22 cellular contexts compared by ENCODE assay signal in the genomic region with DNA sequence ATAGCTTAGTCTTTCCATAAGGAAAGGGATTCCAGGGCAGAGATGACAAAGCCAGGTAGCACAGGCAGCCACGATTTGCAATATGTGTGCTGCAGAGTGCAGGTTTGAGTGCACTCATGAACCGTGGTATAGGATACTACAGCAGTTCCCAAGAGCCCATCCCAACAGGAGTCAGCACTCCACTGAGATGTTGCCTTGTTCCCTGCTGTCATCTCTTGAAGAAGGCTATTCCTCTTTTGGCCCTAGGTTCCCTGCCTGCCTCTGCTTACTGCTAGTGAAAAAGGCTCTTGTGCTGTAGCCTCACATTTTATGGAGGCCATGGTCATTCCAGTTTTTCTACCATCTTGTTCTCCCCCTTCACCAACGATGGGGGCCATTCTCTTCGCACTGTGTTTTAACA.
"Had no signal": no experiment of that assay in that cellular context is flagged by ENCODE, and none has a peak within 500 bp of the region (broad histone marks: within the 10 kb centered on the region; RNA-seq: fewer than 3 reads in every experiment).

No MANE protein-coding gene starts in this region.

- H3K4me3 ChIP-seq: adrenal gland, breast epithelium, esophagus muscularis mucosa, gastroesophageal sphincter, heart left ventricle, left lung, prostate gland, right atrium auricular region, tibial artery had no signal

- ATAC-seq: activated CD4-positive, alpha-beta T cell treated with anti-CD3 and anti-CD28 coated beads for 36 hours; gastroesophageal sphincter; heart left ventricle; left lung; stimulated activated naive CD8-positive, alpha-beta T cell treated with anti-CD3 and anti-CD28 coated beads, Interleukin-15, Interleukin-2, amounts not matched to agents 100 U/mL and 50 U/mL, for 24 hours had no signal

- H3K27ac Mint-ChIP-seq: activated CD4-positive, alpha-beta memory T cell treated with anti-CD3 and anti-CD28 coated beads for 36 hours; activated CD4-positive, alpha-beta T cell treated with anti-CD3 and anti-CD28 coated beads for 36 hours; mesothelial cell of epicardium; T-helper 2 cell treated with Interferon-gamma antibody and Interleukin-4, amounts not matched to agents 5 μg/mL and 100 μg/mL, for 36 hours had no signal

- H3K27ac ChIP-seq: adrenal gland, breast epithelium, esophagus muscularis mucosa, gastroesophageal sphincter, heart left ventricle, left lung, prostate gland, right atrium auricular region, tibial artery had no signal

- H3K9me3 ChIP-seq: adrenal gland, breast epithelium, esophagus muscularis mucosa, gastroesophageal sphincter, heart left ventricle, left lung, prostate gland, right atrium auricular region, tibial artery had no signal

- H3K9me3 Mint-ChIP-seq: activated CD4-positive, alpha-beta memory T cell treated with anti-CD3 and anti-CD28 coated beads for 36 hours; mesothelial cell of epicardium; T-helper 2 cell treated with Interferon-gamma antibody and Interleukin-4, amounts not matched to agents 5 μg/mL and 100 μg/mL, for 36 hours had no signal

- H3K27me3 Mint-ChIP-seq: activated CD4-positive, alpha-beta memory T cell treated with anti-CD3 and anti-CD28 coated beads for 36 hours; activated CD4-positive, alpha-beta T cell treated with anti-CD3 and anti-CD28 coated beads for 36 hours had no signal

- DNase-seq: activated CD4-positive, alpha-beta memory T cell treated with anti-CD3 and anti-CD28 coated beads for 36 hours; activated CD4-positive, alpha-beta T cell treated with anti-CD3 and anti-CD28 coated beads for 36 hours; activated effector memory CD4-positive, alpha-beta T cell treated with Interleukin-2 at 50 U/mL for 16 hours; activated naive CD4-positive, alpha-beta T cell treated with anti-CD3 and anti-CD28 coated beads, Interleukin-2, amount 50 U/mL, for 16 hours; activated T-cell treated with anti-CD3 and anti-CD28 coated beads, Interleukin-2, amount 50 U/mL, for 1 hour; adrenal gland; cerebellar nuclear complex; cortex of kidney; effector CD4-positive, alpha-beta T cell; heart left ventricle; left lung; stimulated activated CD4-positive, alpha-beta T cell treated with anti-CD3 and anti-CD28 coated beads, Interleukin-2, amount 100 ng/mL, for 24 hours; stimulated activated naive CD8-positive, alpha-beta T cell treated with anti-CD3 and anti-CD28 coated beads, Interleukin-15, Interleukin-2, amounts not matched to agents 100 U/mL and 50 U/mL, for 24 hours; substantia nigra; tibial artery had no signal

- H3K36me3 ChIP-seq: breast epithelium, prostate gland had no signal

- H3K4me1 ChIP-seq: breast epithelium, prostate gland had no signal

- H3K27me3 ChIP-seq: adrenal gland, breast epithelium, esophagus muscularis mucosa, gastroesophageal sphincter, heart left ventricle, left lung, right atrium auricular region, tibial artery had no signal

- H3K4me3 Mint-ChIP-seq: activated CD4-positive, alpha-beta memory T cell treated with anti-CD3 and anti-CD28 coated beads for 36 hours; activated CD4-positive, alpha-beta T cell treated with anti-CD3 and anti-CD28 coated beads for 36 hours; mesothelial cell of epicardium; T-helper 2 cell treated with Interferon-gamma antibody and Interleukin-4, amounts not matched to agents 5 μg/mL and 100 μg/mL, for 36 hours had no signal
